In genomic region chr11:19951558-19952083, GRCh38 we compare ENCODE assay signal across 8 cellular contexts.
DNase-seq lines count a peak whose midpoint lies in the region; ATAC-seq, FAIRE-seq and TF ChIP-seq lines count a peak whose summit lies in the region.

No MANE protein-coding gene starts in this region.

- H3K4me3 Mint-ChIP-seq in brain: peak overlapping the region in 2 of 5 experiments; percentile 5 to 53

- H3K9me3 ChIP-seq in keratinocyte (ENCODE audit: control insufficient read depth, low read depth, low read length): no peaks in the 10 kb centered on the region

- no peaks in the 10 kb centered on the region for H3K36me3 ChIP-seq in keratinocyte (ENCODE audit: control insufficient read depth in 2 of 2, extremely low read depth in 1 of 2, insufficient read depth in 2 of 2, low read length in 2 of 2)

- peak; percentile 59 for FAIRE-seq in keratinocyte (lab: Jason Lieb, UNC)

- dilution Hi-C loops in keratinocyte (cut with MboI; ENCODE audit: extremely low pct_ligation_motif_present, low sequenced_read_pairs): no loop called here

- no peak overlapping the region for H2AFZ ChIP-seq in keratinocyte (ENCODE audit: control insufficient read depth, low read length)

- no peaks in the 10 kb centered on the region for H3K79me2 ChIP-seq in keratinocyte (ENCODE audit: control insufficient read depth, insufficient read depth, low read length)

- peak overlapping the region; percentile 17 to 86 (median 57) for H3K27ac Mint-ChIP-seq in brain

- DNase-seq in NCI-H1436 (lab: John Stamatoyannopoulos, UW) (peak; percentile 59), NCI-H1436 treated with DMSO at 0.1 percent for 48 hours (lab: John Stamatoyannopoulos, UW) (no peak), NCI-H748 (lab: John Stamatoyannopoulos, UW; ENCODE audit: unreplicated experiment) (peak; percentile 67), keratinocyte (ENCODE audit: low read depth, low spot score) (no peak), superior temporal gyrus (ENCODE audit: extremely low spot score) (peak; percentile 97)

- H3K27me3 Mint-ChIP-seq in brain: peaks cover 6% of the 10 kb centered on the region

- peaks cover 8% of the 10 kb centered on the region for H3K4me1 ChIP-seq in keratinocyte (ENCODE audit: control insufficient read depth, extremely low read depth, insufficient read depth, low read length)

- TF ChIP-seq CTCF in brain (conservative IDR thresholded peaks at IDR 0.05) (peak; percentile 78 to 82), keratinocyte (optimal IDR thresholded peaks at IDR 0.05 in 1 of 3, IDR thresholded peaks at IDR 0.05 in 1 of 3, conservative IDR thresholded peaks at IDR 0.05 in 1 of 3; ENCODE audit: extremely low read depth in 1 of 3, insufficient read depth in 2 of 3, low read length in 3 of 3) (peak in 2 of 3 experiments; percentile 36 to 46)

- no peak overlapping the region for H3K9ac ChIP-seq in keratinocyte (ENCODE audit: control insufficient read depth, extremely low read depth, insufficient read depth, low read length)

- peaks cover 14% of the 10 kb centered on the region for H3K36me3 Mint-ChIP-seq in brain

- no peaks in the 10 kb centered on the region for H3K27me3 ChIP-seq in keratinocyte (ENCODE audit: control insufficient read depth, extremely low read depth, insufficient read depth, low read length)

- H3K4me2 ChIP-seq in keratinocyte (ENCODE audit: control insufficient read depth, extremely low read depth, insufficient read depth, low read depth, low read length): peak overlapping the region; percentile 35

- no peak overlapping the region for H3K4me3 ChIP-seq in keratinocyte (ENCODE audit: control insufficient read depth in 2 of 3, extremely low read depth in 1 of 3, insufficient read depth in 2 of 3, low read depth in 1 of 3, low read length in 3 of 3)

- H4K20me1 ChIP-seq in keratinocyte (ENCODE audit: control insufficient read depth, extremely low read depth, insufficient read depth, low read length): no peaks in the 10 kb centered on the region

- peak; percentile 84 for ATAC-seq in GM19463 (IDR thresholded peaks at IDR 0.05; ENCODE audit: unreplicated experiment)
- ATAC-seq in HG03439 (IDR thresholded peaks at IDR 0.05; ENCODE audit: unreplicated experiment): peak; percentile 67

- H3K9me3 Mint-ChIP-seq in brain: no peaks in the 10 kb centered on the region

- H3K27ac ChIP-seq in keratinocyte (ENCODE audit: control insufficient read depth, insufficient read depth, low read length): no peak overlapping the region

- H3K9me1 ChIP-seq in keratinocyte (ENCODE audit: control insufficient read depth, extremely low read depth, insufficient read depth, low read length): no peaks in the 10 kb centered on the region

- peaks cover 31% of the 10 kb centered on the region for H3K4me1 Mint-ChIP-seq in brain

Comparison
In these comparisons a context has a peak if more than half of its experiments do, and no peak if none do; other contexts are left out.
1. DNase-seq: peak in NCI-H1436 (single experiment), NCI-H748 (single experiment) and superior temporal gyrus (single experiment); none in NCI-H1436 treated with DMSO at 0.1 percent for 48 hours (single experiment) and keratinocyte (single experiment).